Comparison of ENCODE assay signal across 1 cellular context in genomic region chr17:40560592-40561293, GRCh38.
TF ChIP-seq lines count a peak whose summit lies in the region.

No MANE protein-coding gene starts in this region.

TF ChIP-seq in WTC11, 78 proteins besides CTCF, POLR2A, EP300 and RAD21 (continued from another document):
- TF ChIP-seq ZMAT4 (CRISPR knock-in tag; IDR thresholded peaks at IDR 0.05), result no peak
- TF ChIP-seq ESRRA (CRISPR knock-in tag; IDR thresholded peaks at IDR 0.05; ENCODE audit: borderline replicate concordance), result no peak
